1 cellular context compared by ENCODE assay signal in the genomic region with DNA sequence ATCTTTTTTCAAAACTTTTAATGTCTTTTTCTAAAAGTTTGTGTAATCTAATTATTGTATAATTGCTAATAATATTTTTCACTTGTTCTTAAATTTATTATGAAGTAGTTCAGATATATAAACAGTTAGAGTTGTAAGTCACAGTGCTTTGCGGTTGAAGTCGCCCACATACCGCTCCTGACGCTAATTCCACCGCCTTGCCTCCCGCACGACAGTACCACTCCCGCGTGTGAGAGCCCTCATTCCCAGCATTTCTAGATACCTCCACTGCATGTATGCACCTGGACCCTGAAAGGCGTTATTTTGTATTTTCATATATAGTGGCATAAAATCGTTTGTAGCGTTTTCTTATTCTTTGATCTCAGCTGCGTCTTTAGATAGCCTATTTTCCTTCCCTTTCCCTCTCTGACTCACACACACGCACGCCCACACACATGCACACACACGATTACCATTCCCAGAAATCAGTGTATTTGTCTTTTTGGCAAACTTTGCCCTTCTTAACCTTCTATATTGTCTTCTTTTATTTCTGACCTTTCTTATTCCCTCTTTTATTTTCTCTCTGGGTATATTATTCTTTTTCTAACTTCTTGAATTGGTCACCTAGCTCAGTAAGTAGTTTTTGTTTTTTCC.
TF ChIP-seq lines count a peak whose summit lies in the region.

No MANE protein-coding gene starts in this region.

TF ChIP-seq in endothelial cell of umbilical vein, 7 proteins besides CTCF, POLR2A, EP300 and RAD21 (continued from another document):
- TF ChIP-seq FOS (IDR thresholded peaks at IDR 0.05; ENCODE audit: borderline replicate concordance, insufficient read depth, low read length) = no peak
